In genomic region chr2:200286578-200286977, GRCh38 we compare ENCODE assay signal across 34 cellular contexts.
"Had no signal": no experiment of that assay in that cellular context is flagged by ENCODE, and none has a peak within 500 bp of the region (broad histone marks: within the 10 kb centered on the region; RNA-seq: fewer than 3 reads in every experiment).

No MANE protein-coding gene starts in this region.

- FAIRE-seq: astrocyte, bronchial epithelial cell had no signal

- ATAC-seq: activated naive CD4-positive, alpha-beta T cell treated with anti-CD3 and anti-CD28 coated beads, Interleukin-2, amount 50 U/mL, for 72 hours; activated naive CD8-positive, alpha-beta T cell treated with anti-CD3 and anti-CD28 coated beads, Interleukin-2, amount 50 U/mL, for 24 hours; activated T-cell treated with anti-CD3 and anti-CD28 coated beads, Interleukin-2, amount 50 U/mL, for 4 hours; activated T-cell treated with anti-CD3 and anti-CD28 coated beads, Interleukin-2, amount 50 U/mL, for 72 hours; activated T-helper 17 cell treated with anti-CD3 and anti-CD28 coated beads, Interleukin-2, amount 50 U/mL, for 72 hours; body of pancreas had no signal

- H3K4me3 ChIP-seq: adrenal gland, ascending aorta, body of pancreas, breast epithelium, cardiac muscle cell had no signal

- H3K4me1 ChIP-seq: adrenal gland, ascending aorta, body of pancreas, breast epithelium had no signal

- H3K9me3 ChIP-seq: adrenal gland, ascending aorta, body of pancreas, breast epithelium had no signal

- H3K27ac ChIP-seq: adrenal gland, ascending aorta, body of pancreas, brain microvascular endothelial cell, breast epithelium, cardiac muscle cell had no signal

- DNase-seq: activated effector memory CD4-positive, alpha-beta T cell treated with anti-CD3 and anti-CD28 coated beads, Interleukin-2, amount 50 U/mL, for 16 hours; activated effector memory CD4-positive, alpha-beta T cell treated with Interleukin-2 at 50 U/mL for 16 hours; activated gamma-delta T cell; activated gamma-delta T cell treated with Interleukin-2 at 50 U/mL for 16 hours; activated naive CD4-positive, alpha-beta T cell; activated naive CD4-positive, alpha-beta T cell treated with anti-CD3 and anti-CD28 coated beads for 36 hours; activated naive CD4-positive, alpha-beta T cell treated with anti-CD3 and anti-CD28 coated beads, Interleukin-2, amount 10 ng/mL, durations not matched to agents 7 days and 5 days; activated naive CD4-positive, alpha-beta T cell treated with anti-CD3 and anti-CD28 coated beads, Interleukin-2, amount 50 U/mL, for 16 hours; activated naive CD4-positive, alpha-beta T cell treated with Interleukin-2 at 50 U/mL for 16 hours; activated naive CD8-positive, alpha-beta T cell treated with anti-CD3 and anti-CD28 coated beads for 36 hours; activated naive CD8-positive, alpha-beta T cell treated with anti-CD3 and anti-CD28 coated beads, Interleukin-2, amount 10 ng/mL, durations not matched to agents 7 days and 5 days; activated naive CD8-positive, alpha-beta T cell treated with anti-CD3 and anti-CD28 coated beads, Interleukin-2, amount 50 U/mL, for 24 hours; activated T-cell treated with anti-CD3 and anti-CD28 coated beads, Interleukin-2, amount 50 U/mL, for 1 hour; activated T-cell treated with anti-CD3 and anti-CD28 coated beads, Interleukin-2, amount 50 U/mL, for 24 hours; activated T-cell treated with anti-CD3 and anti-CD28 coated beads, Interleukin-2, amount 50 U/mL, for 4 hours; activated T-cell treated with anti-CD3 and anti-CD28 coated beads, Interleukin-2, amount 50 U/mL, for 48 hours; activated T-cell treated with anti-CD3 and anti-CD28 coated beads, Interleukin-2, amount 50 U/mL, for 72 hours; adrenal gland; amniotic stem cell; amygdala; anterior cingulate cortex; aorta; body of pancreas; brain microvascular endothelial cell; caudate nucleus; central memory CD4-positive, alpha-beta T cell; cerebellar nuclear complex had no signal

- H3K27me3 ChIP-seq: adrenal gland, ascending aorta, body of pancreas, brain microvascular endothelial cell, breast epithelium, cardiac muscle cell had no signal

- H3K36me3 ChIP-seq: adrenal gland, ascending aorta, brain microvascular endothelial cell, breast epithelium, cardiac muscle cell had no signal
